24 cellular contexts compared by ENCODE assay signal in the genomic region with DNA sequence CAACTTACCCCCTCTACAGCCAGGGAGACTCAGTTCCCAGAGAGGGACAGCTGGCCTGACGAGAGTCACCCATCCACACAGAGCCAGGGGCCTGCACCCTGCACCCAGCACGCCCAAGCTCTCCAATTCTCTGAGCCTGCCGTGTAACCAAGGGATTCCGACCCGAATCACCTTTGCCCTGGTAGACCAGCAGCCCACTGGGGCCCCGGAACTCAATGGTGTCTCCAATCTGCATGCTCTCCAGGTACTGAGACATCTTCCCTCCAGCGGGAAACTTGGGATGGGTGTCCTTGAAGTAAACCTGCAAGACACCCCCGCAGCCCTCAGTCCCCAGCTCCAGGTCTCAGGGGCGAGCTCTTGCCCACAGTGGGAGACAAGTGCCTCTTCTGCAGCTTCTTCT. TPM values are rescaled to one million over a fixed set of nuclear protein-coding genes. Genes with fewer than 3 reads are reported as not detected.
DNase-seq lines count a peak whose midpoint lies in the region; ATAC-seq and TF ChIP-seq lines count a peak whose summit lies in the region.
"Had no signal": no experiment of that assay in that cellular context is flagged by ENCODE, and none has a peak within 500 bp of the region (broad histone marks: within the 10 kb centered on the region; RNA-seq: fewer than 3 reads in every experiment).

No MANE protein-coding gene starts in this region.

- intact Hi-C loops in Right ventricle myocardium inferior (cut with DNase I): no loop called here
- intact Hi-C loops in left ventricle myocardium inferior (cut with micrococcal nuclease): no loop called here
- intact Hi-C loops in PC-3 (cut with micrococcal nuclease): no loop called here

- ATAC-seq in Right ventricle myocardium inferior: no peak
- no peak for ATAC-seq in stimulated activated effector memory CD8-positive, alpha-beta T cell treated with anti-CD3 and anti-CD28 coated beads, Interleukin-12 subunit alpha, Interleukin-12 subunit beta, amount 100 ng/mL, for 72 hours
- no peak for ATAC-seq in PC-3
- ATAC-seq in GM18502 (IDR thresholded peaks at IDR 0.05; ENCODE audit: poor library complexity, unreplicated experiment): no peak
- ATAC-seq: A549, GM12878, HCT116 had no signal

- H3K9me3 ChIP-seq in left ventricle myocardium inferior (replicated peaks) (no peaks in the 10 kb centered on the region), neuronal stem cell (replicated peaks in 1 of 2; ENCODE audit: control insufficient read depth in 2 of 2, insufficient read depth in 1 of 2, low read depth in 1 of 2, low read length in 2 of 2) (no peaks in the 10 kb centered on the region), PC-3 (ENCODE audit: low read length) (no peaks in the 10 kb centered on the region)
- H3K9me3 ChIP-seq: A549; BE2C; BLaER1 treated with 17β-estradiol and CSF1 and Interleukin-3, amounts not matched to agents 10 nM and 100 nM had no signal

- no peaks in the 10 kb centered on the region for H3K9me2 ChIP-seq in PC-3 (replicated peaks; ENCODE audit: low read length)

- H3K27ac ChIP-seq in left ventricle myocardium inferior (replicated peaks): no peak overlapping the region
- H3K27ac ChIP-seq in RWPE1: peak overlapping the region; percentile 100
- no peak overlapping the region for H3K27ac ChIP-seq in neuronal stem cell (replicated peaks; ENCODE audit: low read length)
- no peak overlapping the region for H3K27ac ChIP-seq in PC-3 (ENCODE audit: low read length)
- H3K27ac ChIP-seq: A549; BLaER1 treated with 17β-estradiol and CSF1 and Interleukin-3, amounts not matched to agents 10 nM and 100 nM; GM23248 had no signal

- no peaks in the 10 kb centered on the region for H3K4me1 Mint-ChIP-seq in stimulated activated effector memory CD8-positive, alpha-beta T cell treated with anti-CD3 and anti-CD28 coated beads, Interleukin-12 subunit alpha, Interleukin-12 subunit beta, amount 100 ng/mL, for 72 hours
- H3K4me1 Mint-ChIP-seq: CD8-positive, alpha-beta memory T cell; H9 had no signal

- no peak overlapping the region for H3K4me3 ChIP-seq in left ventricle myocardium inferior
- no peak overlapping the region for H3K4me3 ChIP-seq in neuronal stem cell (ENCODE audit: low read length in 2 of 2)
- H3K4me3 ChIP-seq in PC-3 (ENCODE audit: low read length): no peak overlapping the region
- H3K4me3 ChIP-seq: A549; BLaER1 treated with 17β-estradiol and CSF1 and Interleukin-3, amounts not matched to agents 10 nM and 100 nM; GM12878; GM23248 had no signal

- no peaks in the 10 kb centered on the region for H3K9me3 Mint-ChIP-seq in stimulated activated effector memory CD8-positive, alpha-beta T cell treated with anti-CD3 and anti-CD28 coated beads, Interleukin-12 subunit alpha, Interleukin-12 subunit beta, amount 100 ng/mL, for 72 hours
- H3K9me3 Mint-ChIP-seq: CD14-positive monocyte; CD4-positive, alpha-beta T cell; CD8-positive, alpha-beta memory T cell; H9 had no signal

- H2BK5ac ChIP-seq in neuronal stem cell (ENCODE audit: low read length): no peak overlapping the region

- CTCF ChIA-PET in RWPE1 (lab: Yijun Ruan, JAX) (no interaction called here), PC-3 (lab: Charles Lee) (no interaction called here)

- POLR2A ChIA-PET in RWPE1 (lab: Yijun Ruan, JAX; ENCODE audit: low non-redundant PET): no interaction called here
- POLR2A ChIA-PET in PC-3 (lab: Charles Lee; ENCODE audit: unreplicated experiment): interaction anchor here (0.6 kb wide), 1 partner anchor 13 kb away, joined by 3 read pairs; a partner anchor contains a TSS

- peak overlapping the region; percentile 52 for H3K23ac ChIP-seq in neuronal stem cell (ENCODE audit: low read depth, low read length, poor library complexity)

- peak overlapping the region; percentile 8 for H3K14ac ChIP-seq in neuronal stem cell (ENCODE audit: low read length)

- H3K9ac ChIP-seq in neuronal stem cell (ENCODE audit: low read depth, low read length, poor library complexity): no peak overlapping the region
- no peak overlapping the region for H3K9ac ChIP-seq in PC-3 (ENCODE audit: low read length)
- H3K9ac ChIP-seq: BLaER1 treated with 17β-estradiol and CSF1 and Interleukin-3, amounts not matched to agents 10 nM and 100 nM; GM23248 had no signal

- no peaks in the 10 kb centered on the region for H3F3A ChIP-seq in PC-3 (ENCODE audit: low read length, unreplicated experiment)

- no peak overlapping the region for H2BK15ac ChIP-seq in neuronal stem cell (ENCODE audit: low read length)

- H3K27me3 ChIP-seq in left ventricle myocardium inferior (ENCODE audit: low read depth) (no peaks in the 10 kb centered on the region), neuronal stem cell (ENCODE audit: control insufficient read depth in 3 of 3, insufficient read depth in 3 of 3, low read depth in 1 of 3, low read length in 3 of 3) (no peaks in the 10 kb centered on the region), PC-3 (ENCODE audit: low read length) (no peaks in the 10 kb centered on the region)
- H3K27me3 ChIP-seq: BE2C; BLaER1 treated with 17β-estradiol and CSF1 and Interleukin-3, amounts not matched to agents 10 nM and 100 nM had no signal

- peaks cover 6% of the 10 kb centered on the region for H3K79me1 ChIP-seq in neuronal stem cell (ENCODE audit: low read depth, low read length)

- H2BK120ac ChIP-seq in neuronal stem cell (ENCODE audit: low read depth, low read length): no peak overlapping the region

- peaks cover 97% of the 10 kb centered on the region for H3K36me3 ChIP-seq in left ventricle myocardium inferior
- H3K36me3 ChIP-seq in neuronal stem cell (replicated peaks in 1 of 2; ENCODE audit: control insufficient read depth in 2 of 2, insufficient read depth in 2 of 2, low read length in 2 of 2): peaks cover 51 to 88% of the 10 kb centered on the region in 2 donors
- no peaks in the 10 kb centered on the region for H3K36me3 ChIP-seq in PC-3 (ENCODE audit: low read depth, low read length)

- H2AK5ac ChIP-seq in neuronal stem cell (ENCODE audit: low read depth, low read length): no peak overlapping the region

- H4K8ac ChIP-seq in neuronal stem cell (ENCODE audit: low read depth, low read length): no peak overlapping the region

- H3K79me2 ChIP-seq in PC-3 (ENCODE audit: low read length): no peaks in the 10 kb centered on the region

- BruUV-seq in PC-3 (replicated peaks; lab: Mats Ljungman, UMichigan): no TSS peak

- peak; percentile 9 for DNase-seq in Right ventricle myocardium inferior (ENCODE audit: missing footprints)
- no peak for DNase-seq in left ventricle myocardium inferior
- no peak for DNase-seq in RWPE1 (ENCODE audit: low spot score)
- DNase-seq in neuronal stem cell (ENCODE audit: low spot score): no peak
- DNase-seq in stimulated activated effector memory CD8-positive, alpha-beta T cell treated with anti-CD3 and anti-CD28 coated beads, Interleukin-12 subunit alpha, Interleukin-12 subunit beta, amount 100 ng/mL, for 72 hours (ENCODE audit: low spot score in 2 of 2): no peak
- no peak for DNase-seq in PC-3
- DNase-seq: 8988T; ACHN; AML-193; BE2C; CD4-positive, alpha-beta T cell; CD8-positive, alpha-beta memory T cell; DMS 273 treated with DMSO at 0.1 percent for 48 hours; DMS79; EL; GDM1; GM23248; H9 had no signal

- no peak overlapping the region for H3K18ac ChIP-seq in neuronal stem cell (ENCODE audit: low read length)

- no peak overlapping the region for H3K4ac ChIP-seq in neuronal stem cell (ENCODE audit: low read length)

- H3K4me1 ChIP-seq in left ventricle myocardium inferior (peaks cover 37% of the 10 kb centered on the region), neuronal stem cell (ENCODE audit: control insufficient read depth in 2 of 2, insufficient read depth in 1 of 2, low read depth in 1 of 2, low read length in 2 of 2) (no peaks in the 10 kb centered on the region), PC-3 (ENCODE audit: insufficient read depth, low read length) (no peaks in the 10 kb centered on the region)
- H3K4me1 ChIP-seq: A549, BE2C had no signal

- H4K20me1 ChIP-seq in PC-3 (ENCODE audit: low read length): no peaks in the 10 kb centered on the region

- H2AFZ ChIP-seq in neuronal stem cell (ENCODE audit: low read length): no peak overlapping the region
- no peak overlapping the region for H2AFZ ChIP-seq in PC-3 (ENCODE audit: low read length)
- H2AFZ ChIP-seq: GM23248 had no signal

- H3K27ac Mint-ChIP-seq in stimulated activated effector memory CD8-positive, alpha-beta T cell treated with anti-CD3 and anti-CD28 coated beads, Interleukin-12 subunit alpha, Interleukin-12 subunit beta, amount 100 ng/mL, for 72 hours: peak overlapping the region; percentile 60
- H3K27ac Mint-ChIP-seq: CD4-positive, alpha-beta T cell had no signal

- H3K4me3 Mint-ChIP-seq in stimulated activated effector memory CD8-positive, alpha-beta T cell treated with anti-CD3 and anti-CD28 coated beads, Interleukin-12 subunit alpha, Interleukin-12 subunit beta, amount 100 ng/mL, for 72 hours: no peak overlapping the region
- H3K4me3 Mint-ChIP-seq: CD14-positive monocyte; CD4-positive, alpha-beta T cell; CD8-positive, alpha-beta memory T cell; H9 had no signal

- WGBS in neuronal stem cell (ENCODE audit: extremely low coverage in 2 of 2, insufficient read length in 2 of 2, insufficient replicate concordance in 1 of 2), 2 donors: no CpG with 5 or more reads among the region's 9 CpGs

- no peak overlapping the region for H2BK12ac ChIP-seq in neuronal stem cell (ENCODE audit: low read length)

- peaks cover 43% of the 10 kb centered on the region for H3K36me3 Mint-ChIP-seq in stimulated activated effector memory CD8-positive, alpha-beta T cell treated with anti-CD3 and anti-CD28 coated beads, Interleukin-12 subunit alpha, Interleukin-12 subunit beta, amount 100 ng/mL, for 72 hours

- no peak overlapping the region for H4K91ac ChIP-seq in neuronal stem cell (ENCODE audit: low read depth, low read length, poor library complexity)

- no peak for TF ChIP-seq CTCF in left ventricle myocardium inferior (IDR thresholded peaks at IDR 0.05; ENCODE audit: borderline replicate concordance)
- TF ChIP-seq CTCF in RWPE1 (conservative IDR thresholded peaks at IDR 0.05; ENCODE audit: low read depth): no peak
- no peak for TF ChIP-seq CTCF in PC-3 (conservative IDR thresholded peaks at IDR 0.05; ENCODE audit: low read depth, low read length)

- H3K4me2 ChIP-seq in neuronal stem cell (ENCODE audit: insufficient read depth, low read length, poor library complexity, severe bottlenecking): no peak overlapping the region
- no peak overlapping the region for H3K4me2 ChIP-seq in PC-3 (ENCODE audit: low read length)
- H3K4me2 ChIP-seq: A549; BLaER1 treated with 17β-estradiol and CSF1 and Interleukin-3, amounts not matched to agents 10 nM and 100 nM had no signal

RNA-seq across cellular contexts. Expression of a gene that starts 12.4 kb away (rescaled TPM):
- total RNA-seq in Right ventricle myocardium inferior: 0.41 TPM
- total RNA-seq in left ventricle myocardium inferior: 0.38 TPM
- not detected for polyA plus RNA-seq in neuronal stem cell (2013, experiment 1 of 2)
- polyA plus RNA-seq in neuronal stem cell (2013, experiment 2 of 2): not detected
- not detected in 2 replicates for total RNA-seq in PC-3 (2014; rRNA removed)
- total RNA-seq: GM23248 had no signal
- polyA plus RNA-seq: A549, GM23248 had no signal

RNA-seq across cellular contexts. Expression of a gene that starts 13.3 kb away (rescaled TPM):
- total RNA-seq in Right ventricle myocardium inferior (39.3 TPM), left ventricle myocardium inferior (35.2 TPM), PC-3 (2014; rRNA removed) (32.4 and 47.2 TPM in 2 replicates)
- polyA plus RNA-seq in neuronal stem cell (2013, experiment 1 of 2): 68.6 TPM
- 69.9 TPM for polyA plus RNA-seq in neuronal stem cell (2013, experiment 2 of 2)

RNA-seq across cellular contexts. Expression of a gene that starts 21.2 kb away (rescaled TPM):
- total RNA-seq in Right ventricle myocardium inferior (268 TPM), left ventricle myocardium inferior (298 TPM), PC-3 (2014; rRNA removed) (64.2 and 73.3 TPM in 2 replicates)
- 108 TPM for polyA plus RNA-seq in neuronal stem cell (2013, experiment 1 of 2)
- 107 TPM for polyA plus RNA-seq in neuronal stem cell (2013, experiment 2 of 2)
